21 cellular contexts compared by ENCODE assay signal in genomic region chr11:74057251-74058151, GRCh38. TPM values are rescaled to one million over a fixed set of nuclear protein-coding genes. Genes with fewer than 3 reads are reported as not detected.
DNase-seq lines count a peak whose midpoint lies in the region; ATAC-seq, FAIRE-seq and TF ChIP-seq lines count a peak whose summit lies in the region.
"Had no signal": no experiment of that assay in that cellular context is flagged by ENCODE, and none has a peak within 500 bp of the region (broad histone marks: within the 10 kb centered on the region; RNA-seq: fewer than 3 reads in every experiment).

No MANE protein-coding gene starts in this region.

- no peak for FAIRE-seq in HepG2 (lab: Jason Lieb, UNC)
- FAIRE-seq: RCC 7860 had no signal

- 97% methylated on average over 8 of the region's 8 CpGs for WGBS in HepG2 (ENCODE audit: low lambda C conversion rate)

- H3K4me2 ChIP-seq in HepG2 (ENCODE audit: low read depth, low read length) = no peak overlapping the region
- no peak overlapping the region for H3K4me2 ChIP-seq in Karpas-422 (ENCODE audit: low read depth, low read length, poor library complexity, severe bottlenecking)

- H3K9me2 ChIP-seq in Karpas-422 (replicated peaks; ENCODE audit: insufficient read depth, low read length) = no peaks in the 10 kb centered on the region

- peak overlapping the region; percentile 60 for H3K27ac ChIP-seq in brain microvascular endothelial cell
- H3K27ac ChIP-seq in HepG2 (ENCODE audit: extremely low read length, insufficient read depth, low read length) = no peak overlapping the region
- no peak overlapping the region for H3K27ac ChIP-seq in right atrium auricular region
- H3K27ac ChIP-seq in Karpas-422 (ENCODE audit: low read length) = no peak overlapping the region
- H3K27ac ChIP-seq: BLaER1 treated with 17β-estradiol and CSF1 and Interleukin-3, amounts not matched to agents 10 nM and 100 nM; cardiac muscle cell had no signal

- H3K9me3 ChIP-seq in HepG2 (ENCODE audit: low read length) (no peaks in the 10 kb centered on the region), right atrium auricular region (no peaks in the 10 kb centered on the region), Karpas-422 (ENCODE audit: low read length) (no peaks in the 10 kb centered on the region)

- CTCF ChIA-PET in HepG2 (lab: Yijun Ruan, JAX; ENCODE audit: low intra/inter-chr PET ratio, low total read pairs) = no interaction called here

- BruUV-seq in HepG2 (replicated peaks; lab: Mats Ljungman, UMichigan) = no TSS peak

- H3K4me3 ChIP-seq in brain microvascular endothelial cell (ENCODE audit: low read depth, low read length) = no peak overlapping the region
- no peak overlapping the region for H3K4me3 ChIP-seq in HepG2 (replicated peaks in 1 of 3; ENCODE audit: insufficient read depth in 1 of 3, low read depth in 2 of 3, low read length in 3 of 3)
- no peak overlapping the region for H3K4me3 ChIP-seq in right atrium auricular region
- H3K4me3 ChIP-seq in Karpas-422 (ENCODE audit: low read length) = no peak overlapping the region
- H3K4me3 ChIP-seq: BLaER1 treated with 17β-estradiol and CSF1 and Interleukin-3, amounts not matched to agents 10 nM and 100 nM; cardiac muscle cell had no signal

- H3K27me3 ChIP-seq in brain microvascular endothelial cell (replicated peaks) (no peaks in the 10 kb centered on the region), HepG2 (ENCODE audit: control insufficient read depth in 1 of 2, insufficient read depth in 2 of 2, low read length in 2 of 2) (no peaks in the 10 kb centered on the region), right atrium auricular region (no peaks in the 10 kb centered on the region), Karpas-422 (ENCODE audit: low read length) (no peaks in the 10 kb centered on the region)
- H3K27me3 ChIP-seq: BLaER1 treated with 17β-estradiol and CSF1 and Interleukin-3, amounts not matched to agents 10 nM and 100 nM; cardiac muscle cell had no signal

- no peak overlapping the region for H3K9ac ChIP-seq in HepG2 (ENCODE audit: insufficient read depth, low read depth, low read length)
- no peak overlapping the region for H3K9ac ChIP-seq in Karpas-422 (ENCODE audit: low read length)
- H3K9ac ChIP-seq: BLaER1 treated with 17β-estradiol and CSF1 and Interleukin-3, amounts not matched to agents 10 nM and 100 nM had no signal

- TF ChIP-seq CTCF in brain microvascular endothelial cell (IDR thresholded peaks at IDR 0.05; ENCODE audit: low read depth, low read length, missing control alignments) = no peak
- no peak for TF ChIP-seq CTCF in HepG2 (CRISPR knock-in tag; IDR thresholded peaks at IDR 0.05)
- TF ChIP-seq CTCF in right atrium auricular region (IDR thresholded peaks at IDR 0.05) = no peak

- no peak for TF ChIP-seq RAD21 in HepG2 (CRISPR knock-in tag; IDR thresholded peaks at IDR 0.05)

- TF ChIP-seq POLR2A in HepG2 (IDR thresholded peaks at IDR 0.05; ENCODE audit: insufficient read depth in 1 of 2, low read depth in 2 of 2, low read length in 2 of 2) = no peak

- H2AFZ ChIP-seq in HepG2 (ENCODE audit: low read length) = no peak overlapping the region
- no peak overlapping the region for H2AFZ ChIP-seq in Karpas-422 (ENCODE audit: low read length)

- H3K79me2 ChIP-seq in HepG2 (ENCODE audit: insufficient read depth, low read length) (no peaks in the 10 kb centered on the region), Karpas-422 (ENCODE audit: low read length) (no peaks in the 10 kb centered on the region)

- in situ Hi-C loops in brain microvascular endothelial cell (cut with HindIII; ENCODE audit: low pct_ligation_motif_present, low sequenced_read_pairs) = no loop called here
- in situ Hi-C loops in HepG2 (cut with HindIII; ENCODE audit: extremely low pct_ligation_motif_present, low pct_unique_long_range_greater_than_20kb) = no loop called here

- DNase-seq in ELR (ENCODE audit: low read depth) (peak; percentile 83), LHCN-M2 (ENCODE audit: low read depth) (peak; percentile 71), brain microvascular endothelial cell (peak; percentile 66), HepG2 (ENCODE audit: low spot score) (peak; percentile 9), right atrium auricular region (ENCODE audit: low spot score) (no peak), Karpas-422 (no peak), glomerular visceral epithelial cell (ENCODE audit: extremely low spot score) (no peak)
- DNase-seq: DMS79; effector CD8-positive, alpha-beta T cell; glutamatergic neuron; islet precursor cell; NCI-H2081; NCI-H748 treated with DMSO at 0.1 percent for 48 hours; occipital lobe; stimulated activated naive CD8-positive, alpha-beta T cell treated with anti-CD3 and anti-CD28 coated beads, Interleukin-15, amount 100 ng/mL, for 72 hours; T-helper 1 cell had no signal

- H3K36me3 ChIP-seq in brain microvascular endothelial cell (replicated peaks) = no peaks in the 10 kb centered on the region
- H3K36me3 ChIP-seq in HepG2 (replicated peaks in 1 of 2; ENCODE audit: control insufficient read depth in 1 of 2, insufficient read depth in 2 of 2, low read length in 2 of 2) = no peaks in the 10 kb centered on the region; a peak in 1 of 5 replicates
- H3K36me3 ChIP-seq in right atrium auricular region = no peaks in the 10 kb centered on the region
- no peaks in the 10 kb centered on the region; the same call in 1 of the 2 replicates for H3K36me3 ChIP-seq in Karpas-422 (ENCODE audit: insufficient read depth, low read length)

- POLR2A ChIA-PET in HepG2 (lab: Yijun Ruan, JAX) = no interaction called here

- intact Hi-C loops in HepG2 (cut with micrococcal nuclease; ENCODE audit: unreplicated experiment) = no loop called here

- H3K4me1 ChIP-seq in HepG2 (ENCODE audit: insufficient read depth, low read length) (peaks cover 12% of the 10 kb centered on the region; the same call in 1 of the 2 replicates), right atrium auricular region (no peaks in the 10 kb centered on the region), Karpas-422 (ENCODE audit: low read length) (peaks cover 4% of the 10 kb centered on the region; the same call in 1 of the 2 replicates)

- TF ChIP-seq EP300 in HepG2 (IDR thresholded peaks at IDR 0.05; ENCODE audit: low read depth in 2 of 2, low read length in 2 of 2) (no peak), HepG2 (CRISPR knock-in tag; IDR thresholded peaks at IDR 0.05; ENCODE audit: borderline replicate concordance) (no peak)

- H4K20me1 ChIP-seq in HepG2 (ENCODE audit: insufficient read depth, low read length) (no peaks in the 10 kb centered on the region), Karpas-422 (ENCODE audit: insufficient read depth, low read depth, low read length) (no peaks in the 10 kb centered on the region)
- H4K20me1 ChIP-seq: BLaER1 treated with 17β-estradiol and CSF1 and Interleukin-3, amounts not matched to agents 10 nM and 100 nM had no signal

- ATAC-seq in HepG2 = no peak
- no peak for ATAC-seq in HG02798 (IDR thresholded peaks at IDR 0.05; ENCODE audit: poor library complexity, unreplicated experiment)
- ATAC-seq: activated CD4-positive, CD25-positive, alpha-beta regulatory T cell treated with anti-CD3 and anti-CD28 coated beads, Interleukin-2, amount 50 U/mL, for 24 hours; stimulated activated naive CD8-positive, alpha-beta T cell treated with anti-CD3 and anti-CD28 coated beads, Interleukin-15, amount 100 ng/mL, for 72 hours had no signal

TF ChIP-seq in HepG2, 621 proteins besides CTCF, POLR2A, EP300 and RAD21 (continues in another document):
- TF ChIP-seq ZNF12 (CRISPR knock-in tag; IDR thresholded peaks at IDR 0.05) = no peak
- TF ChIP-seq CBX5 (CRISPR knock-in tag; IDR thresholded peaks at IDR 0.05; ENCODE audit: borderline replicate concordance) = no peak
- TF ChIP-seq SIX4 (CRISPR knock-in tag; IDR thresholded peaks at IDR 0.05) = no peak
- TF ChIP-seq ZNF562 (CRISPR knock-in tag; IDR thresholded peaks at IDR 0.05; ENCODE audit: borderline replicate concordance) = no peak

RNA-seq across cellular contexts. Expression of gene UCP3, which starts 48.6 kb away (rescaled TPM):
- 0.71 and 1.1 TPM in 2 replicates for total RNA-seq in LHCN-M2 (2014; rRNA removed)
- polyA plus RNA-seq in LHCN-M2 (2012) = 0.64 TPM
- 0.22 TPM in 1 of 2 replicates, not detected in the other for total RNA-seq in HepG2 (2016; rRNA removed; fragmentation: Illumina TruSeq; extraction: Trizol)
- total RNA-seq in HepG2 (2016; cell fraction: cytosol; rRNA removed; fragmentation: Illumina TruSeq; extraction: Trizol; ENCODE audit: low read depth) = not detected in 2 replicates
- not detected in 2 replicates for total RNA-seq in HepG2 (2016; cell fraction: insoluble cytoplasmic fraction; rRNA removed; fragmentation: Illumina TruSeq; extraction: Trizol)
- total RNA-seq in HepG2 (2016; cell fraction: membrane; rRNA removed; fragmentation: Illumina TruSeq; extraction: Trizol) = not detected in 2 replicates
- 0.16 TPM in 1 of 2 replicates, not detected in the other for total RNA-seq in HepG2 (2016; cell fraction: nucleus; rRNA removed; fragmentation: Illumina TruSeq; extraction: Trizol)
- polyA plus RNA-seq in HepG2 (2011; rRNA removed) = 0.10 and 0.37 TPM in 2 replicates
- 0.05 and 0.14 TPM in 2 replicates for polyA plus RNA-seq in HepG2 (2011; cell fraction: cytosol; rRNA removed)
- polyA plus RNA-seq in HepG2 (2011; cell fraction: nucleus; rRNA removed) = 0.64 and 0.83 TPM in 2 replicates
- polyA plus RNA-seq in HepG2 (2012) = 0.17 and 0.28 TPM in 2 replicates
- polyA plus RNA-seq in HepG2 (2016; cell fraction: cytosol; fragmentation: Illumina TruSeq; extraction: Trizol; ENCODE audit: low read depth) = 0.03 and 0.07 TPM in 2 replicates
- polyA plus RNA-seq in HepG2 (2016; cell fraction: insoluble cytoplasmic fraction; fragmentation: Illumina TruSeq; extraction: Trizol; ENCODE audit: low read depth) = not detected in 2 replicates
- polyA plus RNA-seq in HepG2 (2016; cell fraction: membrane; fragmentation: Illumina TruSeq; extraction: Trizol; ENCODE audit: low read depth) = 0.06 and 0.13 TPM in 2 replicates
- 1.4 and 1.8 TPM in 2 replicates for polyA plus RNA-seq in HepG2 (2016; cell fraction: nucleus; fragmentation: Illumina TruSeq; extraction: Trizol; ENCODE audit: insufficient read depth, low read depth)
- 0.52 and 4.4 TPM in 2 replicates for polyA minus RNA-seq in HepG2 (2011; rRNA and poly(A)+ RNA removed; ENCODE audit: low replicate concordance)
- not detected in 2 replicates for polyA minus RNA-seq in HepG2 (2011; cell fraction: cytosol; rRNA and poly(A)+ RNA removed)
- 0.37 and 0.39 TPM in 2 replicates for polyA minus RNA-seq in HepG2 (2011; cell fraction: nucleus; rRNA and poly(A)+ RNA removed)
- total RNA-seq in right atrium auricular region = 1 to 10 TPM in 1 of 2 donors, under 1 TPM in 1; 0.37 to 1.1 TPM
- 3.0 and 4.0 TPM in 2 replicates for total RNA-seq in Karpas-422 (2014; rRNA removed; shearing (Covaris generic); ENCODE audit: low replicate concordance)

Comparison
In these comparisons a context has a peak if more than half of its experiments do, and no peak if none do; other contexts are left out.
1. DNase-seq: peak in ELR (single experiment), LHCN-M2 (single experiment), brain microvascular endothelial cell (single experiment) and HepG2 (single experiment); none in right atrium auricular region (single experiment), Karpas-422 (single experiment) and glomerular visceral epithelial cell (single experiment).